Comparison of ENCODE assay signal across 25 cellular contexts in genomic region chr2:215052810-215053209, GRCh38.
"Had no signal": no experiment of that assay in that cellular context is flagged by ENCODE, and none has a peak within 500 bp of the region (broad histone marks: within the 10 kb centered on the region; RNA-seq: fewer than 3 reads in every experiment).

No MANE protein-coding gene starts in this region.

- H3K27ac ChIP-seq: neural progenitor cell, ovary, parathyroid adenoma, psoas muscle, right lobe of liver, sigmoid colon, stomach, thoracic aorta, thyroid gland, tibial nerve, upper lobe of left lung had no signal

- H3K27me3 ChIP-seq: neural progenitor cell, ovary, right lobe of liver, sigmoid colon, stomach, thyroid gland, tibial nerve, upper lobe of left lung had no signal

- H3K9me3 ChIP-seq: ovary, psoas muscle, right lobe of liver, sigmoid colon, thoracic aorta, thyroid gland, upper lobe of left lung had no signal

- DNase-seq: natural killer cell; occipital lobe; ovary; posterior cingulate gyrus; psoas muscle; right cardiac atrium; right lobe of liver; sigmoid colon; small intestine; stimulated activated CD4-positive, alpha-beta T cell treated with anti-CD3 and anti-CD28 coated beads, Interleukin-15, amount 100 ng/mL, for 24 hours; stimulated activated CD4-positive, alpha-beta T cell treated with anti-CD3 and anti-CD28 coated beads, Interleukin-2, amount 100 ng/mL, for 24 hours; stimulated activated CD4-positive, alpha-beta T cell treated with anti-CD3 and anti-CD28 coated beads, Interleukin-2, amount 100 ng/mL, for 48 hours; stimulated activated CD4-positive, alpha-beta T cell treated with anti-CD3 and anti-CD28 coated beads, Interleukin-4, amount 100 ng/mL, for 24 hours; stimulated activated naive B cell treated with anti-CD40 and anti-IgM and Interleukin-4, amounts not matched to agents 10 μg/mL and 1 μg/mL and 100 μg/mL, for 72 hours; stimulated activated naive CD4-positive, alpha-beta T cell treated with Interleukin-2 at 50 U/mL for 16 hours; stomach; thyroid gland; trophoblast cell; upper lobe of left lung had no signal

- H3K36me3 ChIP-seq: neural progenitor cell, ovary, right lobe of liver, sigmoid colon, stomach, thoracic aorta, thyroid gland, tibial nerve, upper lobe of left lung had no signal

- FAIRE-seq: small intestine, urothelium cell line had no signal

- H3K4me1 ChIP-seq: neural progenitor cell, parathyroid adenoma, psoas muscle, right lobe of liver, sigmoid colon, stomach, thyroid gland, tibial nerve, upper lobe of left lung had no signal

- H2AFZ ChIP-seq: neural progenitor cell, parathyroid adenoma had no signal

- H3K79me2 ChIP-seq: parathyroid adenoma had no signal

- H3K4me3 ChIP-seq: neural progenitor cell, ovary, psoas muscle, right lobe of liver, sigmoid colon, stomach, thoracic aorta, thyroid gland, tibial nerve, upper lobe of left lung had no signal

- ATAC-seq: natural killer cell; psoas muscle; right cardiac atrium; right lobe of liver; stimulated activated effector memory CD8-positive, alpha-beta T cell treated with anti-CD3 and anti-CD28 coated beads, Interleukin-12 subunit alpha, Interleukin-12 subunit beta, amount 100 ng/mL, for 72 hours; stimulated activated naive B cell treated with anti-CD40 and anti-IgM and Interleukin-4, amounts not matched to agents 10 μg/mL and 1 μg/mL and 100 μg/mL, for 72 hours had no signal

- H3K9ac ChIP-seq: neural progenitor cell, parathyroid adenoma had no signal

- H3K4me2 ChIP-seq: neural progenitor cell had no signal
